7 cellular contexts compared by ENCODE assay signal in genomic region chr16:71358464-71359031, GRCh38. TPM values are rescaled to one million over a fixed set of nuclear protein-coding genes. Genes with fewer than 3 reads are reported as not detected.
DNase-seq lines count a peak whose midpoint lies in the region; ATAC-seq and TF ChIP-seq lines count a peak whose summit lies in the region.

TSS of gene CALB2 (plus strand) at chr16:71358723. CDS start at chr16:71358793, 70 bp downstream.

- peak within 1 kb of the TSS; percentile 23; the same call in 1 of the 2 replicates for H3K4me3 ChIP-seq in HEK293 (ENCODE audit: low read depth, low read length)

- no peaks in the 10 kb centered on the region for H3K36me3 ChIP-seq in HEK293 (ENCODE audit: control insufficient read depth in 2 of 2, insufficient read depth in 1 of 2, low read length in 2 of 2)

- H3K9me3 ChIP-seq in HEK293 (ENCODE audit: control insufficient read depth, insufficient read depth, low read depth, low read length), result no peaks in the 10 kb centered on the region

- H3K4me1 ChIP-seq in HEK293 (ENCODE audit: control insufficient read depth, insufficient read depth, low read length), result no peaks in the 10 kb centered on the region

- TF ChIP-seq CTCF in GM12872 (IDR thresholded peaks at IDR 0.05; ENCODE audit: insufficient read depth, low read depth, low read length), result peak; percentile 70
- peak; percentile 57 for TF ChIP-seq CTCF in HEK293 (tag by site-specific recombination; IDR thresholded peaks at IDR 0.05)

- POLR2A ChIA-PET in HEK293 (lab: Yijun Ruan, JAX), result no interaction called here

- CTCF ChIA-PET in HEK293 (lab: Yijun Ruan, JAX), result interaction anchor here (0.6 to 2.4 kb wide), 16 partner anchors 9 to 583 kb away, joined by 3 to 8 read pairs (median 4); no protein-coding TSS in a partner anchor

- no peak within 1 kb of the TSS for H3K27ac ChIP-seq in HEK293 (ENCODE audit: extremely low read depth, low read depth, low read length)

- peak; percentile 53 for DNase-seq in NCI-H1092 (lab: John Stamatoyannopoulos, UW)
- DNase-seq in activated CD4-positive, CD25-positive, alpha-beta regulatory T cell treated with anti-CD3 and anti-CD28 coated beads, Interleukin-2, amount 50 U/mL, for 72 hours, result peak; percentile 80
- peak; percentile 59 for DNase-seq in cerebellar cortex (ENCODE audit: low spot score)
- DNase-seq in left lobe of liver (ENCODE audit: low spot score), result peak; percentile 68
- DNase-seq in stimulated activated CD4-positive, alpha-beta T cell treated with anti-CD3 and anti-CD28 coated beads, Interleukin-2, amount 100 ng/mL, for 48 hours, result peak; percentile 65 to 76

- ATAC-seq in left lobe of liver, result peak; percentile 99

TF ChIP-seq in HEK293, 187 proteins besides CTCF, POLR2A, EP300 and RAD21:
- TF ChIP-seq ZNF660 (tag by site-specific recombination; IDR thresholded peaks at IDR 0.05) (peak; percentile 42; the same call in 1 of the 2 replicates), ZNF561 (tag by site-specific recombination; IDR thresholded peaks at IDR 0.05; ENCODE audit: borderline replicate concordance) (0 out of 2 replicates have a peak, but pooled peaks have one; percentile 30), REST (tag by site-specific recombination; IDR thresholded peaks at IDR 0.05) (no peak), ZBTB21 (tag by site-specific recombination; IDR thresholded peaks at IDR 0.05) (no peak), ZNF610 (tag by site-specific recombination; IDR thresholded peaks at IDR 0.05; ENCODE audit: borderline replicate concordance) (peak; percentile 24; the same call in 1 of the 2 replicates), SCRT1 (tag by site-specific recombination; IDR thresholded peaks at IDR 0.05; ENCODE audit: borderline replicate concordance) (no peak), ZNF596 (tag by site-specific recombination; IDR thresholded peaks at IDR 0.05) (no peak), ZNF223 (tag by site-specific recombination; IDR thresholded peaks at IDR 0.05) (no peak), ZBTB26 (tag by site-specific recombination; optimal IDR thresholded peaks at IDR 0.05) (peak; percentile 42), KLF10 (tag by site-specific recombination; IDR thresholded peaks at IDR 0.05) (peak; percentile 52; the same call in 1 of the 2 replicates), ZNF398 (tag by site-specific recombination; IDR thresholded peaks at IDR 0.05) (no peak), YY2 (tag by site-specific recombination; IDR thresholded peaks at IDR 0.05) (no peak), ZNF449 (tag by site-specific recombination; IDR thresholded peaks at IDR 0.05) (peak; percentile 63; the same call in 1 of the 2 replicates), ZFP3 (tag by site-specific recombination; IDR thresholded peaks at IDR 0.05; ENCODE audit: low read depth) (no peak), ZNF311 (tag by site-specific recombination; IDR thresholded peaks at IDR 0.05; ENCODE audit: borderline replicate concordance) (no peak), ZBTB10 (tag by site-specific recombination; IDR thresholded peaks at IDR 0.05) (no peak), ZNF16 (tag by site-specific recombination; IDR thresholded peaks at IDR 0.05; ENCODE audit: low read depth) (no peak), ZNF114 (tag by site-specific recombination; IDR thresholded peaks at IDR 0.05) (no peak)

RNA-seq across cellular contexts. Expression of gene CALB2, which starts in this region (rescaled TPM):
- total RNA-seq in left lobe of liver, result not detected

Comparison
In these comparisons a context has a peak if more than half of its experiments do, and no peak if none do; other contexts are left out.
1. Peak in DNase-seq and ATAC-seq in left lobe of liver; RNA of the gene not detected or under 1 TPM.